Comparison of ENCODE assay signal across 8 cellular contexts in genomic region chr10:132223156-132223590, GRCh38. TPM values are rescaled to one million over a fixed set of nuclear protein-coding genes. Genes with fewer than 3 reads are reported as not detected.
DNase-seq lines count a peak whose midpoint lies in the region; ATAC-seq and TF ChIP-seq lines count a peak whose summit lies in the region.

No MANE protein-coding gene starts in this region.

- H3K9me2 ChIP-seq in neural cell (ENCODE audit: insufficient read depth, low read length): no peaks in the 10 kb centered on the region

- in situ Hi-C loops in GM13976 (cut with MboI; ENCODE audit: low sequenced_read_pairs, unreplicated experiment): loop anchor here (10.0 to 25.0 kb wide), 3 partner anchors 122 to 414 kb away; no protein-coding TSS in a partner anchor

- no peak overlapping the region for H3K9ac ChIP-seq in OCI-LY3 (ENCODE audit: low read length)
- H3K9ac ChIP-seq in neural cell (ENCODE audit: low read length): no peak overlapping the region

- no peaks in the 10 kb centered on the region for H3K27me3 ChIP-seq in OCI-LY3 (ENCODE audit: low read depth, low read length)
- H3K27me3 ChIP-seq in neural cell (ENCODE audit: insufficient read depth, low read depth, low read length): no peaks in the 10 kb centered on the region
- H3K27me3 ChIP-seq in stomach: no peaks in the 10 kb centered on the region

- H3F3A ChIP-seq in neural cell (ENCODE audit: insufficient read depth, low read length, poor library complexity, severe bottlenecking): no peaks in the 10 kb centered on the region

- DNase-seq in GM13976 (ENCODE audit: low spot score): peak; percentile 90
- DNase-seq in activated T-cell treated with anti-CD3 and anti-CD28 coated beads, Interleukin-2, amount 50 U/mL, for 48 hours: peak; percentile 72 to 77
- peak; percentile 85 for DNase-seq in fibroblast of mammary gland (ENCODE audit: low read depth)
- peak; percentile 75 for DNase-seq in stomach

- peak; percentile 95 for TF ChIP-seq RAD21 in neural cell (conservative IDR thresholded peaks at IDR 0.05)

- TF ChIP-seq CTCF in 22Rv1 (IDR thresholded peaks at IDR 0.05): peak; percentile 95
- peak; percentile 80 for TF ChIP-seq CTCF in GM13976 (IDR thresholded peaks at IDR 0.05; ENCODE audit: borderline replicate concordance, control extremely low read depth, extremely low read depth, insufficient read depth, missing control alignments)
- TF ChIP-seq CTCF in OCI-LY3 (IDR thresholded peaks at IDR 0.05; ENCODE audit: low read depth, low read length): peak; percentile 53
- TF ChIP-seq CTCF in fibroblast of mammary gland (conservative IDR thresholded peaks at IDR 0.05; ENCODE audit: control insufficient read depth, insufficient read depth, low read depth, low read length): peak; percentile 99
- peak; percentile 96 for TF ChIP-seq CTCF in neural cell (IDR thresholded peaks at IDR 0.05; ENCODE audit: poor library complexity, severe bottlenecking)
- peak in 5 of 7 experiments; percentile 78 to 93 (median 80) for TF ChIP-seq CTCF in stomach (IDR thresholded peaks at IDR 0.05)

- intact Hi-C loops in stomach (cut with DNase I; ENCODE audit: low total_unique reads): loop anchor here (2.0 to 10.0 kb wide), 2 partner anchors 128 to 232 kb away; no protein-coding TSS in a partner anchor

- H3K36me3 ChIP-seq in OCI-LY3 (replicated peaks; ENCODE audit: low read depth, low read length) (no peaks in the 10 kb centered on the region), neural cell (ENCODE audit: insufficient read depth, low read length) (no peaks in the 10 kb centered on the region), stomach (peaks cover 0 to 17% (median 0%) of the 10 kb centered on the region in 4 donors)

- 30 to 41% (median 40%) methylated on average over 6 to 16 of the region's 16 CpGs for WGBS in stomach, 5 donors

- H3K4me1 ChIP-seq in OCI-LY3 (ENCODE audit: low read length) (no peaks in the 10 kb centered on the region), stomach (peaks cover 0 to 8% (median 8%) of the 10 kb centered on the region in 4 donors)

- no peaks in the 10 kb centered on the region for H4K20me1 ChIP-seq in OCI-LY3 (ENCODE audit: insufficient read depth, low read length)
- H4K20me1 ChIP-seq in neural cell (ENCODE audit: insufficient read depth): no peaks in the 10 kb centered on the region

- no peak for TF ChIP-seq POLR2A in stomach (IDR thresholded peaks at IDR 0.05)

- H2AFZ ChIP-seq in OCI-LY3 (ENCODE audit: low read depth, low read length) (no peak overlapping the region), neural cell (ENCODE audit: low read depth, low read length) (no peak overlapping the region)

- H3K27ac ChIP-seq in 22Rv1 (no peak overlapping the region), OCI-LY3 (ENCODE audit: low read length) (no peak overlapping the region), neural cell (ENCODE audit: low read length) (no peak overlapping the region), stomach (no peak overlapping the region)

- ATAC-seq in HG03025 (IDR thresholded peaks at IDR 0.05; ENCODE audit: low FRiP score, unreplicated experiment): peak; percentile 81

- TF ChIP-seq EP300 in neural cell (conservative IDR thresholded peaks at IDR 0.05; ENCODE audit: poor library complexity, severe bottlenecking): no peak
- TF ChIP-seq EP300 in stomach (IDR thresholded peaks at IDR 0.05): no peak

- no peak overlapping the region for H3K4me3 ChIP-seq in OCI-LY3 (ENCODE audit: low read length)
- no peak overlapping the region for H3K4me3 ChIP-seq in fibroblast of mammary gland (ENCODE audit: control insufficient read depth, low read depth, low read length)
- H3K4me3 ChIP-seq in neural cell (ENCODE audit: low read length): no peak overlapping the region
- H3K4me3 ChIP-seq in stomach: no peak overlapping the region

- no peaks in the 10 kb centered on the region for H3K9me3 ChIP-seq in OCI-LY3 (ENCODE audit: insufficient read depth, low read length)
- no peaks in the 10 kb centered on the region for H3K9me3 ChIP-seq in neural cell (ENCODE audit: low read length)
- H3K9me3 ChIP-seq in stomach: no peaks in the 10 kb centered on the region

- no peak overlapping the region for H3K4me2 ChIP-seq in OCI-LY3 (ENCODE audit: low read length)
- H3K4me2 ChIP-seq in neural cell (ENCODE audit: low read length): no peak overlapping the region

- H3K79me2 ChIP-seq in OCI-LY3 (ENCODE audit: low read length) (no peaks in the 10 kb centered on the region), neural cell (replicated peaks; ENCODE audit: insufficient read depth, low read length) (no peaks in the 10 kb centered on the region)

TF ChIP-seq in neural cell, 6 proteins besides CTCF, POLR2A, EP300 and RAD21:
- TF ChIP-seq POLR2AphosphoS5 (IDR thresholded peaks at IDR 0.05) (no peak), EZH2 (IDR thresholded peaks at IDR 0.05; ENCODE audit: borderline replicate concordance, insufficient read depth, low read length, poor library complexity, severe bottlenecking) (no peak), MXI1 (conservative IDR thresholded peaks at IDR 0.05; ENCODE audit: poor library complexity, severe bottlenecking) (peak; percentile 57), SMC3 (conservative IDR thresholded peaks at IDR 0.05; ENCODE audit: poor library complexity) (peak; percentile 96), TAF1 (IDR thresholded peaks at IDR 0.05; ENCODE audit: low read depth) (no peak)
- TF ChIP-seq, protein P1, sequence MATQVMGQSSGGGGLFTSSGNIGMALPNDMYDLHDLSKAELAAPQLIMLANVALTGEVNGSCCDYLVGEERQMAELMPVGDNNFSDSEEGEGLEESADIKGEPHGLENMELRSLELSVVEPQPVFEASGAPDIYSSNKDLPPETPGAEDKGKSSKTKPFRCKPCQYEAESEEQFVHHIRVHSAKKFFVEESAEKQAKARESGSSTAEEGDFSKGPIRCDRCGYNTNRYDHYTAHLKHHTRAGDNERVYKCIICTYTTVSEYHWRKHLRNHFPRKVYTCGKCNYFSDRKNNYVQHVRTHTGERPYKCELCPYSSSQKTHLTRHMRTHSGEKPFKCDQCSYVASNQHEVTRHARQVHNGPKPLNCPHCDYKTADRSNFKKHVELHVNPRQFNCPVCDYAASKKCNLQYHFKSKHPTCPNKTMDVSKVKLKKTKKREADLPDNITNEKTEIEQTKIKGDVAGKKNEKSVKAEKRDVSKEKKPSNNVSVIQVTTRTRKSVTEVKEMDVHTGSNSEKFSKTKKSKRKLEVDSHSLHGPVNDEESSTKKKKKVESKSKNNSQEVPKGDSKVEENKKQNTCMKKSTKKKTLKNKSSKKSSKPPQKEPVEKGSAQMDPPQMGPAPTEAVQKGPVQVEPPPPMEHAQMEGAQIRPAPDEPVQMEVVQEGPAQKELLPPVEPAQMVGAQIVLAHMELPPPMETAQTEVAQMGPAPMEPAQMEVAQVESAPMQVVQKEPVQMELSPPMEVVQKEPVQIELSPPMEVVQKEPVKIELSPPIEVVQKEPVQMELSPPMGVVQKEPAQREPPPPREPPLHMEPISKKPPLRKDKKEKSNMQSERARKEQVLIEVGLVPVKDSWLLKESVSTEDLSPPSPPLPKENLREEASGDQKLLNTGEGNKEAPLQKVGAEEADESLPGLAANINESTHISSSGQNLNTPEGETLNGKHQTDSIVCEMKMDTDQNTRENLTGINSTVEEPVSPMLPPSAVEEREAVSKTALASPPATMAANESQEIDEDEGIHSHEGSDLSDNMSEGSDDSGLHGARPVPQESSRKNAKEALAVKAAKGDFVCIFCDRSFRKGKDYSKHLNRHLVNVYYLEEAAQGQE (IDR thresholded peaks at IDR 0.05; ENCODE audit: borderline replicate concordance): no peak

RNA-seq across cellular contexts. Expression of gene DPYSL4, which starts 36.4 kb away (rescaled TPM):
- polyA plus RNA-seq in neural cell: 116 and 143 TPM in 2 replicates
- 102 and 118 TPM in 2 replicates for polyA minus RNA-seq in neural cell
- 1 to 10 TPM in 1 of 5 donors, under 1 TPM in 1, not detected in 3; 0.43 to 2.0 TPM for total RNA-seq in stomach
- 1 to 10 TPM in 1 of 3 donors, under 1 TPM in 2; 0.63 to 1.7 (median 0.68) TPM for polyA plus RNA-seq in stomach

Comparison
In these comparisons a context has a peak if more than half of its experiments do, and no peak if none do; other contexts are left out.
1. RNA of gene DPYSL4, which starts 36.4 kb away (polyA plus RNA-seq): 116 to 143 TPM in neural cell; 0.63 to 1.7 TPM in stomach; every median in the first group is over 10 times any median in the second.
2. Peak in every context shown above with its lines, with median percentiles within 50 percentile points of each other: CTCF ChIP-seq and DNase-seq.